In the genomic region with DNA sequence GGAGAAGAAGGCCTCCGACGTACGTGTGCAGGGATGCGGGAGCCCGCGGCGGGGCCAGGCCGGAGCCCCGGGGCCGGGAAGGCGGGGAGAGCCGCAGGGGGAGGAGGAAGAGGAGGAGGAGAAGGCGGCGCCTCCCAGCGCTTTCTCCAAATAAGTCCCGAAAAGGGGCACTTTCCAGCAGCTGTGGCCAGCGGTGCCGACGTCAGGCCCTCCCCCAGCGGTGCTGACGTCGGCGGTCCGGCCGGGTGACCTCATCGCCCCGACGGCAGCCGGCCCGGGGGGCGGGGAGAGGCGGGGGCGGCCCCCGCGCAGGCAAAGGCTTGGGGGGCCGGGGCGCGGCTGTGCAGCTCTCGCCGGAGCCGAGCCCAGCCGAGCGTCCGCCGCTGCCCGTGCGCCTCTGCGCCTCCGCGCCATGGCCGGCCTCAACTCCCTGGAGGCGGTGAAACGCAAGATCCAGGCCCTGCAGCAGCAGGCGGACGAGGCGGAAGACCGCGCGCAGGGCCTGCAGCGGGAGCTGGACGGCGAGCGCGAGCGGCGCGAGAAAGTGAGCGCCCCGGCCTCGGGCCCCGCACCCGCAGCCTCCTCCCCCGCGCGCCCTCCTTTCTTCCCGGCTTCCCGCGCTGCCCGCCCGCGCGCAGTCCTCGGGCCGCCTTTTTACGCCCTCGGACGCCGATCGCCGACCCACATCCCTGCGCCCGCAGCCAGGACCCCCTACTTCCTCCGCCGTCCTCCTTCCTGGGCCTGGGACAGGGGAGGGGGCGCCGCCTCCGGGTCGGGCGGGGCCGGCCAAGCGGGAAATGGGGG, we compare ENCODE assay signal across 1 cellular context.
TF ChIP-seq lines count a peak whose summit lies in the region.

TPM4 (plus strand) TSS at position 342 of the 804 bp plus-strand sequence; CDS start at position 413, 71 bp downstream.

TF ChIP-seq in K562, 482 proteins besides CTCF, POLR2A, EP300 and RAD21 (continued from another document):
- TF ChIP-seq BRD4 (IDR thresholded peaks at IDR 0.05) (peak; percentile 30; the same call in 1 of the 2 replicates), BRCA1 (IDR thresholded peaks at IDR 0.05) (no peak), BRCA1 (CRISPR knock-in tag; IDR thresholded peaks at IDR 0.05) (0 out of 2 replicates have a peak, but pooled peaks have one; percentile 9), RUNX1 (IDR thresholded peaks at IDR 0.05; ENCODE audit: low read depth) (no peak), RBM39 (optimal IDR thresholded peaks at IDR 0.05; ENCODE audit: low read depth, low read length) (no peak), MIER1 (IDR thresholded peaks at IDR 0.05; ENCODE audit: low read depth) (no peak), PTBP1 (IDR thresholded peaks at IDR 0.05; ENCODE audit: low read depth, low read length) (no peak), XRCC3 (IDR thresholded peaks at IDR 0.05) (no peak), OTX1 (CRISPR knock-in tag; IDR thresholded peaks at IDR 0.05) (no peak)
- TF ChIP-seq, protein P1, sequence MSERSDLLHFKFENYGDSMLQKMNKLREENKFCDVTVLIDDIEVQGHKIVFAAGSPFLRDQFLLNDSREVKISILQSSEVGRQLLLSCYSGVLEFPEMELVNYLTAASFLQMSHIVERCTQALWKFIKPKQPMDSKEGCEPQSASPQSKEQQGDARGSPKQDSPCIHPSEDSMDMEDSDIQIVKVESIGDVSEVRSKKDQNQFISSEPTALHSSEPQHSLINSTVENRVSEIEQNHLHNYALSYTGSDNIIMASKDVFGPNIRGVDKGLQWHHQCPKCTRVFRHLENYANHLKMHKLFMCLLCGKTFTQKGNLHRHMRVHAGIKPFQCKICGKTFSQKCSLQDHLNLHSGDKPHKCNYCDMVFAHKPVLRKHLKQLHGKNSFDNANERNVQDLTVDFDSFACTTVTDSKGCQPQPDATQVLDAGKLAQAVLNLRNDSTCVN (CRISPR knock-in tag; IDR thresholded peaks at IDR 0.05) = no peak
